ENCODE assay signal across 8 cellular contexts in genomic region chr1:64745181-64745985, GRCh38. TPM values are rescaled to one million over a fixed set of nuclear protein-coding genes. Genes with fewer than 3 reads are reported as not detected.
DNase-seq lines count a peak whose midpoint lies in the region; ATAC-seq and TF ChIP-seq lines count a peak whose summit lies in the region.

No MANE protein-coding gene starts in this region.

- no peak for TF ChIP-seq CTCF in MM.1S (IDR thresholded peaks at IDR 0.05; ENCODE audit: low read length)

- no peaks in the 10 kb centered on the region for H3K9me2 ChIP-seq in MM.1S (replicated peaks; ENCODE audit: insufficient read depth, low read length)

- no peaks in the 10 kb centered on the region for H3K9me3 ChIP-seq in BLaER1 treated with 17β-estradiol and CSF1 and Interleukin-3, amounts not matched to agents 10 nM and 100 nM (replicated peaks in 1 of 11)
- H3K9me3 ChIP-seq in MM.1S (replicated peaks; ENCODE audit: insufficient read depth, low read length) = no peaks in the 10 kb centered on the region
- H3K9me3 ChIP-seq in esophagus (ENCODE audit: control insufficient read depth in 2 of 2, insufficient read depth in 1 of 2, low read depth in 1 of 2, low read length in 1 of 2) = no peaks in the 10 kb centered on the region
- no peaks in the 10 kb centered on the region for H3K9me3 ChIP-seq in mucosa of stomach (ENCODE audit: control insufficient read depth, low read length)

- H3K9me3 Mint-ChIP-seq in activated CD8-positive, alpha-beta memory T cell treated with anti-CD3 and anti-CD28 coated beads, Interleukin-2, amount 10 ng/mL, durations not matched to agents 7 days and 5 days (ENCODE audit: low read depth) = no peaks in the 10 kb centered on the region

- H3K36me3 ChIP-seq in BLaER1 treated with 17β-estradiol and CSF1 and Interleukin-3, amounts not matched to agents 10 nM and 100 nM = no peaks in the 10 kb centered on the region
- H3K36me3 ChIP-seq in MM.1S (replicated peaks; ENCODE audit: insufficient read depth, low read length) (0 out of 2 replicates have a peak, but pooled peaks cover 4% of the 10 kb centered on the region), esophagus (ENCODE audit: control insufficient read depth in 2 of 2, insufficient read depth in 2 of 2, low read length in 1 of 2) (no peaks in the 10 kb centered on the region), mucosa of stomach (ENCODE audit: control insufficient read depth, insufficient read depth, low read length) (no peaks in the 10 kb centered on the region), urinary bladder (ENCODE audit: insufficient read depth) (no peaks in the 10 kb centered on the region)

- ATAC-seq in GM19351 (IDR thresholded peaks at IDR 0.05; ENCODE audit: unreplicated experiment) (peak; percentile 32), HG03175 (IDR thresholded peaks at IDR 0.05; ENCODE audit: unreplicated experiment) (no peak)
- ATAC-seq in activated CD8-positive, alpha-beta memory T cell treated with anti-CD3 and anti-CD28 coated beads, Interleukin-2, amount 10 ng/mL, durations not matched to agents 7 days and 5 days = peak; percentile 28

- peaks cover 7% of the 10 kb centered on the region for H3K27me3 Mint-ChIP-seq in activated CD8-positive, alpha-beta memory T cell treated with anti-CD3 and anti-CD28 coated beads, Interleukin-2, amount 10 ng/mL, durations not matched to agents 7 days and 5 days

- H3K36me3 Mint-ChIP-seq in activated CD8-positive, alpha-beta memory T cell treated with anti-CD3 and anti-CD28 coated beads, Interleukin-2, amount 10 ng/mL, durations not matched to agents 7 days and 5 days = no peaks in the 10 kb centered on the region

- DNase-seq in MM.1S = peak; percentile 69
- DNase-seq in activated CD8-positive, alpha-beta memory T cell treated with anti-CD3 and anti-CD28 coated beads, Interleukin-2, amount 10 ng/mL, durations not matched to agents 7 days and 5 days = no peak

- no peaks in the 10 kb centered on the region for H3K27me3 ChIP-seq in BLaER1 treated with 17β-estradiol and CSF1 and Interleukin-3, amounts not matched to agents 10 nM and 100 nM
- H3K27me3 ChIP-seq in MM.1S (replicated peaks; ENCODE audit: insufficient read depth, low read length) = no peaks in the 10 kb centered on the region
- H3K27me3 ChIP-seq in esophagus (ENCODE audit: control insufficient read depth in 1 of 2, insufficient read depth in 2 of 2, low read length in 2 of 2) = no peaks in the 10 kb centered on the region
- H3K27me3 ChIP-seq in mucosa of stomach (ENCODE audit: control insufficient read depth, insufficient read depth, low read length) = no peaks in the 10 kb centered on the region

- H3K4me3 Mint-ChIP-seq in activated CD8-positive, alpha-beta memory T cell treated with anti-CD3 and anti-CD28 coated beads, Interleukin-2, amount 10 ng/mL, durations not matched to agents 7 days and 5 days = peak overlapping the region; percentile 74

- H3K27ac Mint-ChIP-seq in activated CD8-positive, alpha-beta memory T cell treated with anti-CD3 and anti-CD28 coated beads, Interleukin-2, amount 10 ng/mL, durations not matched to agents 7 days and 5 days = peak overlapping the region; percentile 64

- H3K27ac ChIP-seq in BLaER1 treated with 17β-estradiol and CSF1 and Interleukin-3, amounts not matched to agents 10 nM and 100 nM = peak overlapping the region; percentile 1 to 86 (median 84); a peak in 21 of 22 replicates
- H3K27ac ChIP-seq in MM.1S (ENCODE audit: low read length) (peak overlapping the region; percentile 49; the same call in 1 of the 2 replicates), esophagus (ENCODE audit: low read depth in 2 of 2, low read length in 1 of 2) (peak overlapping the region; percentile 67 to 75), urinary bladder (ENCODE audit: low read depth) (peak overlapping the region; percentile 79)

- 1% methylated on average over 44 to 67 of the region's 67 CpGs for WGBS in esophagus, 2 donors
- under 1% methylated on average over 67 of the region's 67 CpGs for WGBS in urinary bladder

- H2AFZ ChIP-seq in MM.1S (ENCODE audit: low read length) = peak overlapping the region; percentile 89

- peak overlapping the region; percentile 74 to 99 (median 88) for H3K4me2 ChIP-seq in BLaER1 treated with 17β-estradiol and CSF1 and Interleukin-3, amounts not matched to agents 10 nM and 100 nM
- H3K4me2 ChIP-seq in MM.1S (ENCODE audit: low read depth, low read length) = peak overlapping the region; percentile 79

- peaks cover 15% of the 10 kb centered on the region; the same call in 1 of the 2 replicates for H3F3A ChIP-seq in MM.1S (ENCODE audit: insufficient read depth, low read length)

- H3K4me1 Mint-ChIP-seq in activated CD8-positive, alpha-beta memory T cell treated with anti-CD3 and anti-CD28 coated beads, Interleukin-2, amount 10 ng/mL, durations not matched to agents 7 days and 5 days = peaks cover 15% of the 10 kb centered on the region

- peak overlapping the region; percentile 77 to 92 (median 88) for H3K9ac ChIP-seq in BLaER1 treated with 17β-estradiol and CSF1 and Interleukin-3, amounts not matched to agents 10 nM and 100 nM
- H3K9ac ChIP-seq in MM.1S (ENCODE audit: low read length) (peak overlapping the region; percentile 65), mucosa of stomach (ENCODE audit: low read length) (peak overlapping the region; percentile 87)

- H3K79me2 ChIP-seq in MM.1S (ENCODE audit: low read length) = peaks cover 44% of the 10 kb centered on the region

- peak overlapping the region; percentile 78 to 96 (median 86) for H3K4me3 ChIP-seq in BLaER1 treated with 17β-estradiol and CSF1 and Interleukin-3, amounts not matched to agents 10 nM and 100 nM
- peak overlapping the region; percentile 77 for H3K4me3 ChIP-seq in MM.1S (ENCODE audit: low read length)
- peak overlapping the region; percentile 75 to 82 for H3K4me3 ChIP-seq in esophagus (ENCODE audit: low read depth in 1 of 2, low read length in 2 of 2)
- peak overlapping the region; percentile 84 for H3K4me3 ChIP-seq in mucosa of stomach (ENCODE audit: low read length)
- peak overlapping the region; percentile 75 for H3K4me3 ChIP-seq in urinary bladder (ENCODE audit: low read depth, low read length)

- H4K20me1 ChIP-seq in BLaER1 treated with 17β-estradiol and CSF1 and Interleukin-3, amounts not matched to agents 10 nM and 100 nM = peaks cover 0 to 12% (median 0%) of the 10 kb centered on the region in 11 experiments; a peak in 3 of 22 replicates
- no peaks in the 10 kb centered on the region; the same call in 1 of the 2 replicates for H4K20me1 ChIP-seq in MM.1S (ENCODE audit: insufficient read depth, low read length)

- peaks cover 15 to 29% (median 23%) of the 10 kb centered on the region in 10 experiments for H3K4me1 ChIP-seq in BLaER1 treated with 17β-estradiol and CSF1 and Interleukin-3, amounts not matched to agents 10 nM and 100 nM
- H3K4me1 ChIP-seq in MM.1S (ENCODE audit: low read length) (peaks cover 13% of the 10 kb centered on the region), esophagus (ENCODE audit: control insufficient read depth in 2 of 2, insufficient read depth in 2 of 2, low read length in 1 of 2) (no peaks in the 10 kb centered on the region), mucosa of stomach (ENCODE audit: control insufficient read depth, insufficient read depth, low read length) (peaks cover 13% of the 10 kb centered on the region), urinary bladder (ENCODE audit: insufficient read depth) (peaks cover 1% of the 10 kb centered on the region)

- CTCF ChIA-PET in activated CD8-positive, alpha-beta memory T cell treated with anti-CD3 and anti-CD28 coated beads, Interleukin-2, amount 10 ng/mL, durations not matched to agents 7 days and 5 days (lab: Charles Lee) = interaction anchor here (0.8 to 3.7 kb wide), 5 partner anchors 27 to 942 kb away, joined by 3 to 30 read pairs (median 4); no protein-coding TSS in a partner anchor

RNA-seq across cellular contexts. Expression of gene RAVER2, which starts 0.5 kb away (rescaled TPM):
- 1 to 10 TPM; 5.7 to 8.8 TPM for total RNA-seq in activated CD8-positive, alpha-beta memory T cell treated with anti-CD3 and anti-CD28 coated beads, Interleukin-2, amount 10 ng/mL, durations not matched to agents 7 days and 5 days
- polyA plus RNA-seq in esophagus = 1 to 10 TPM; 4.4 to 7.3 TPM
- 25.7 TPM for total RNA-seq in urinary bladder
- 7.2 TPM for polyA plus RNA-seq in urinary bladder
